In the genomic region with DNA sequence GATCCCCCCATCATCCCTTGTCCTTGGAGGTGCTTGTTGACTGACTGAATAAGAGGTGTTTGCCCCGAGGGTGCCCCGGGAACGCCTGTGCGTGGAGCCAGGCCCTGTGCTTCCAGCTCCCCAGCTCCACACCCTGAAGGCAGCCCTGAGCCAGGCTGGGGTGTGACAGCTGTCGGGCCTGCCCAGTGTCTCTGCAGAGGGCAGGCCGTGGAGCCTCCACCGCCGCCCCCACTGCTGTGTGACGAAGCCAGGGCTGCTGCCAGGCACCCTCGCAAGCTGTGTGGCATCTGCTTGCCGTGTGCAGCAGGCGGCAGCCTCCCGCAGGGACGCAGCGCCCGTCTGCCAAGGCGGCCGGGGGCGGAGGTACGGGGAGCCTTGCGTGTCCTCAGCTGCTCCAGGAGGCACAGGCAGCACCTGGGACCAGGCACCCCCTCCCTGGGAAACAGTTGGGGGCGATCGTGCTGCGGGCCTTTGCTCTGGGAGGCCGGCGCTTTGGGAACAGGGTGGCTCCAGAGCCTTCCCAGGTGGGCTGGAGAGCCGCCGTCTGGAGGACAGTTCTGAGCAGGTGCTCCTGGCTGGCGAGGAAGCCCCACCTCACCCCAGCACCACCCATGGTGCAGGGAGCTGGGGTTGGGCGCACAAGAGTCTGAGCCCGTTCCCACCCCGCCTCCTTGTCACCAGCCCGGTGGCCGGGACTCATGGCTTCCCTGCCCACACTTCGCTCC, we compare ENCODE assay signal across 10 cellular contexts. TPM values are rescaled to one million over a fixed set of nuclear protein-coding genes. Genes with fewer than 3 reads are reported as not detected.
A peak's percentile ranks its signal among the peaks of the same experiment; 100 is the strongest.
DNase-seq lines count a peak whose midpoint lies in the region; ATAC-seq and TF ChIP-seq lines count a peak whose summit lies in the region.
"Had no signal": no experiment of that assay in that cellular context is flagged by ENCODE, and none has a peak within 500 bp of the region (broad histone marks: within the 10 kb centered on the region; RNA-seq: fewer than 3 reads in every experiment).

No MANE protein-coding gene starts in this region.

- H3K4me3 ChIP-seq in GM23248: no peak overlapping the region

- H3K4me2 ChIP-seq in GM23248 (ENCODE audit: unreplicated experiment): no peak overlapping the region

- no peak overlapping the region for H3K27ac Mint-ChIP-seq in activated T-helper 2 cell treated with anti-CD3 and anti-CD28 coated beads, Interferon-gamma antibody, Interleukin-2, Interleukin-4, amounts not matched to agents 10 μg/mL and 5 μg/mL and 100 μg/mL, durations not matched to agents 14 hours and 24 hours and 36 hours

- H3K4me1 ChIP-seq in GM23248 (ENCODE audit: insufficient read depth): 0 out of 2 replicates have a peak, but pooled peaks cover 3% of the 10 kb centered on the region

- no peak overlapping the region for H3K4me3 Mint-ChIP-seq in activated T-helper 2 cell treated with anti-CD3 and anti-CD28 coated beads, Interferon-gamma antibody, Interleukin-2, Interleukin-4, amounts not matched to agents 10 μg/mL and 5 μg/mL and 100 μg/mL, durations not matched to agents 14 hours and 24 hours and 36 hours (ENCODE audit: low read depth)

- intact Hi-C loops in posterior cingulate gyrus (cut with DNase I): no loop called here
- intact Hi-C loops in activated T-helper 2 cell treated with anti-CD3 and anti-CD28 coated beads, Interferon-gamma antibody, Interleukin-2, Interleukin-4, amounts not matched to agents 10 μg/mL and 5 μg/mL and 100 μg/mL, durations not matched to agents 14 hours and 24 hours and 36 hours (cut with micrococcal nuclease): no loop called here

- no peaks in the 10 kb centered on the region for H3K36me3 ChIP-seq in GM23248 (ENCODE audit: low read depth)

- H3K36me3 Mint-ChIP-seq in activated T-helper 2 cell treated with anti-CD3 and anti-CD28 coated beads, Interferon-gamma antibody, Interleukin-2, Interleukin-4, amounts not matched to agents 10 μg/mL and 5 μg/mL and 100 μg/mL, durations not matched to agents 14 hours and 24 hours and 36 hours (ENCODE audit: low read depth): no peaks in the 10 kb centered on the region

- no peaks in the 10 kb centered on the region for H3K9me2 ChIP-seq in GM23248 (ENCODE audit: insufficient read depth)

- TF ChIP-seq POLR2A in erythroblast (IDR thresholded peaks at IDR 0.05; ENCODE audit: low read length): no peak

- H3K27me3 ChIP-seq in GM23248 (replicated peaks; ENCODE audit: insufficient read depth): no peaks in the 10 kb centered on the region

- in situ Hi-C loops in GM23248 (cut with MboI): no loop called here

- H3K9ac ChIP-seq in GM23248: no peak overlapping the region

- no peak overlapping the region for H3K27ac ChIP-seq in GM23248

- H3K4me1 Mint-ChIP-seq in activated T-helper 2 cell treated with anti-CD3 and anti-CD28 coated beads, Interferon-gamma antibody, Interleukin-2, Interleukin-4, amounts not matched to agents 10 μg/mL and 5 μg/mL and 100 μg/mL, durations not matched to agents 14 hours and 24 hours and 36 hours (ENCODE audit: low read depth): peaks cover 4% of the 10 kb centered on the region

- H3K27me3 Mint-ChIP-seq in activated T-helper 2 cell treated with anti-CD3 and anti-CD28 coated beads, Interferon-gamma antibody, Interleukin-2, Interleukin-4, amounts not matched to agents 10 μg/mL and 5 μg/mL and 100 μg/mL, durations not matched to agents 14 hours and 24 hours and 36 hours (ENCODE audit: low read depth): no peaks in the 10 kb centered on the region

- no peak for ATAC-seq in GM21360 (IDR thresholded peaks at IDR 0.05; ENCODE audit: unreplicated experiment)

- H3F3A ChIP-seq in GM23248 (ENCODE audit: insufficient read depth): no peaks in the 10 kb centered on the region

- no peak overlapping the region for H2AFZ ChIP-seq in GM23248

- no peaks in the 10 kb centered on the region for H3K9me3 Mint-ChIP-seq in activated T-helper 2 cell treated with anti-CD3 and anti-CD28 coated beads, Interferon-gamma antibody, Interleukin-2, Interleukin-4, amounts not matched to agents 10 μg/mL and 5 μg/mL and 100 μg/mL, durations not matched to agents 14 hours and 24 hours and 36 hours

- peak; percentile 57 for DNase-seq in GM23248
- DNase-seq in NCI-H446 (lab: John Stamatoyannopoulos, UW): peak; percentile 27 to 82
- DNase-seq in fibroblast of gingiva (ENCODE audit: low read depth): peak; percentile 30
- peak; percentile 26 to 97 (median 75) for DNase-seq in posterior cingulate gyrus
- DNase-seq in NCI-H82 treated with DMSO at 0.1 percent for 48 hours (lab: John Stamatoyannopoulos, UW; ENCODE audit: unreplicated experiment): no peak
- no peak for DNase-seq in activated T-helper 2 cell treated with anti-CD3 and anti-CD28 coated beads, Interferon-gamma antibody, Interleukin-2, Interleukin-4, amounts not matched to agents 10 μg/mL and 5 μg/mL and 100 μg/mL, durations not matched to agents 14 hours and 24 hours and 36 hours (ENCODE audit: low spot score)
- no peak for DNase-seq in erythroblast (lab: John Stamatoyannopoulos, UW)
- DNase-seq: DND-41, Karpas-422 had no signal

- H3K79me2 ChIP-seq in GM23248 (ENCODE audit: insufficient read depth): peaks cover 91% of the 10 kb centered on the region

- H3K9me3 ChIP-seq in GM23248 (ENCODE audit: low read depth): no peaks in the 10 kb centered on the region

- 62 to 63% methylated on average over 34 to 35 of the region's 35 CpGs for WGBS in GM23248 (ENCODE audit: low coverage in 1 of 2, low lambda C conversion rate in 2 of 2, missing lambda C conversion rate in 2 of 2), 2 experiments

- H4K20me1 ChIP-seq in GM23248 (ENCODE audit: insufficient read depth): no peaks in the 10 kb centered on the region; the same call in 1 of the 2 replicates

RNA-seq across cellular contexts. Expression of gene GSE1, which starts 26.6 kb away (rescaled TPM):
- 35.1 and 46.3 TPM in 2 replicates for total RNA-seq in GM23248 (2014; rRNA removed; shearing (Covaris generic))
- polyA plus RNA-seq in GM23248 (2016; fragmentation: Nextera tagmentation; extraction: Ambion mirVana): 10.6 and 11.6 TPM in 2 replicates
- total RNA-seq in activated T-helper 2 cell treated with anti-CD3 and anti-CD28 coated beads, Interferon-gamma antibody, Interleukin-2, Interleukin-4, amounts not matched to agents 10 μg/mL and 5 μg/mL and 100 μg/mL, durations not matched to agents 14 hours and 24 hours and 36 hours: 37.2 and 39.4 TPM in 2 replicates

RNA-seq across cellular contexts. Expression of gene GINS2, which starts 49.1 kb away (rescaled TPM):
- 3.8 and 9.9 TPM in 2 replicates for total RNA-seq in GM23248 (2014; rRNA removed; shearing (Covaris generic))
- polyA plus RNA-seq in GM23248 (2016; fragmentation: Nextera tagmentation; extraction: Ambion mirVana): 6.5 and 8.9 TPM in 2 replicates
- total RNA-seq in activated T-helper 2 cell treated with anti-CD3 and anti-CD28 coated beads, Interferon-gamma antibody, Interleukin-2, Interleukin-4, amounts not matched to agents 10 μg/mL and 5 μg/mL and 100 μg/mL, durations not matched to agents 14 hours and 24 hours and 36 hours: 66.8 and 66.9 TPM in 2 replicates

Comparison
In these comparisons a context has a peak if more than half of its experiments do, and no peak if none do; other contexts are left out.
1. DNase-seq: peak in GM23248 (single experiment), NCI-H446 (2 of 2), fibroblast of gingiva (single experiment) and posterior cingulate gyrus (10 of 10); none in NCI-H82 treated with DMSO at 0.1 percent for 48 hours (single experiment), activated T-helper 2 cell treated with anti-CD3 and anti-CD28 coated beads, Interferon-gamma antibody, Interleukin-2, Interleukin-4, amounts not matched to agents 10 μg/mL and 5 μg/mL and 100 μg/mL, durations not matched to agents 14 hours and 24 hours and 36 hours (single experiment) and erythroblast (0 of 2).